ENCODE assay signal across 23 cellular contexts in genomic region chr11:37199082-37199481, GRCh38.
DNase-seq lines count a peak whose midpoint lies in the region; ATAC-seq and TF ChIP-seq lines count a peak whose summit lies in the region.
"Had no signal": no experiment of that assay in that cellular context is flagged by ENCODE, and none has a peak within 500 bp of the region (broad histone marks: within the 10 kb centered on the region; RNA-seq: fewer than 3 reads in every experiment).

No MANE protein-coding gene starts in this region.

- no peak overlapping the region for H2BK120ac ChIP-seq in mesendoderm (ENCODE audit: low read depth, low read length)

- no peak overlapping the region for H3K23ac ChIP-seq in mesendoderm (ENCODE audit: low read length)

- H3K4me1 Mint-ChIP-seq in endodermal cell, result peaks cover 18% of the 10 kb centered on the region
- H3K4me1 Mint-ChIP-seq in progenitor cell of endocrine pancreas (ENCODE audit: low read depth), result peaks cover 29% of the 10 kb centered on the region
- H3K4me1 Mint-ChIP-seq: CD14-positive monocyte; CD8-positive, alpha-beta memory T cell had no signal

- 64% methylated on average over 1 of the region's 1 CpG; no CpG with 5 or more reads in 1 of the 2 experiments for WGBS in endodermal cell (ENCODE audit: insufficient coverage in 1 of 2, insufficient read length in 1 of 2), 2 experiments
- no CpG with 5 or more reads among the region's 1 CpG for WGBS in mesendoderm (ENCODE audit: extremely low coverage, insufficient coverage, low lambda C conversion rate)

- H3K9me3 ChIP-seq in endodermal cell (ENCODE audit: control insufficient read depth, low read length), result peaks cover 23% of the 10 kb centered on the region
- H3K9me3 ChIP-seq: A549; BE2C; BLaER1 treated with 17β-estradiol and CSF1 and Interleukin-3, amounts not matched to agents 10 nM and 100 nM had no signal

- DNase-seq in NCI-H69 (lab: John Stamatoyannopoulos, UW) (peak; percentile 5), endodermal cell (peak; percentile 70), mesendoderm (peak; percentile 73), progenitor cell of endocrine pancreas (ENCODE audit: low spot score, unreplicated experiment) (no peak), HuH-7.5 (ENCODE audit: low spot score) (no peak)
- DNase-seq: 8988T; ACHN; AML-193; BE2C; CD4-positive, alpha-beta T cell; CD8-positive, alpha-beta memory T cell; DMS 273 treated with DMSO at 0.1 percent for 48 hours; DMS79; EL; GF-D8; GM23248; H9 had no signal

- H2BK5ac ChIP-seq in mesendoderm (ENCODE audit: low read length), result no peak overlapping the region

- H4K5ac ChIP-seq in mesendoderm (ENCODE audit: low read length), result no peak overlapping the region

- H3K4ac ChIP-seq in mesendoderm (ENCODE audit: low read depth, low read length), result no peak overlapping the region

- H3K18ac ChIP-seq in mesendoderm (ENCODE audit: low read length), result no peak overlapping the region

- no peak overlapping the region for H3K4me3 Mint-ChIP-seq in endodermal cell
- no peak overlapping the region for H3K4me3 Mint-ChIP-seq in progenitor cell of endocrine pancreas (ENCODE audit: low read depth)
- H3K4me3 Mint-ChIP-seq: CD14-positive monocyte; CD4-positive, alpha-beta T cell; CD8-positive, alpha-beta memory T cell; H9 had no signal

- H3K79me1 ChIP-seq in mesendoderm (ENCODE audit: low read length), result no peaks in the 10 kb centered on the region

- H4K8ac ChIP-seq in mesendoderm (ENCODE audit: low read depth, low read length), result no peak overlapping the region

- H3K27ac ChIP-seq in endodermal cell (ENCODE audit: low read depth, low read length), result no peak overlapping the region
- H3K27ac ChIP-seq in mesendoderm (ENCODE audit: low read depth, low read length), result no peak overlapping the region
- H3K27ac ChIP-seq: A549; BLaER1 treated with 17β-estradiol and CSF1 and Interleukin-3, amounts not matched to agents 10 nM and 100 nM; GM23248 had no signal

- H3K27me3 ChIP-seq in endodermal cell (ENCODE audit: control insufficient read depth, insufficient read depth, low read length, poor library complexity, severe bottlenecking) (no peaks in the 10 kb centered on the region), mesendoderm (ENCODE audit: insufficient read depth, low read length, poor library complexity) (no peaks in the 10 kb centered on the region)
- H3K27me3 ChIP-seq: BE2C; BLaER1 treated with 17β-estradiol and CSF1 and Interleukin-3, amounts not matched to agents 10 nM and 100 nM had no signal

- no peak for ATAC-seq in HG03565 (IDR thresholded peaks at IDR 0.05; ENCODE audit: unreplicated experiment)
- no peak for ATAC-seq in HG02884 (IDR thresholded peaks at IDR 0.05; ENCODE audit: unreplicated experiment)
- ATAC-seq: A549, HCT116 had no signal

- no peak overlapping the region for H3K27ac Mint-ChIP-seq in endodermal cell
- peak overlapping the region; percentile 1 for H3K27ac Mint-ChIP-seq in progenitor cell of endocrine pancreas
- H3K27ac Mint-ChIP-seq: CD14-positive monocyte; CD4-positive, alpha-beta T cell; CD8-positive, alpha-beta memory T cell had no signal

- H3K4me3 ChIP-seq in endodermal cell (ENCODE audit: low read length) (no peak overlapping the region), mesendoderm (ENCODE audit: low read length) (no peak overlapping the region)
- H3K4me3 ChIP-seq: A549; BLaER1 treated with 17β-estradiol and CSF1 and Interleukin-3, amounts not matched to agents 10 nM and 100 nM; GM23248 had no signal

- H3K27me3 Mint-ChIP-seq in endodermal cell (ENCODE audit: insufficient read depth) (peaks cover 8% of the 10 kb centered on the region), progenitor cell of endocrine pancreas (no peaks in the 10 kb centered on the region)
- H3K27me3 Mint-ChIP-seq: CD4-positive, alpha-beta T cell; CD8-positive, alpha-beta memory T cell had no signal

- H3K36me3 ChIP-seq in endodermal cell (ENCODE audit: control insufficient read depth, insufficient read depth, low read length) (no peaks in the 10 kb centered on the region), mesendoderm (ENCODE audit: control insufficient read depth, insufficient read depth, low read length) (no peaks in the 10 kb centered on the region)
- H3K36me3 ChIP-seq: BE2C; BLaER1 treated with 17β-estradiol and CSF1 and Interleukin-3, amounts not matched to agents 10 nM and 100 nM had no signal

- peaks cover 29% of the 10 kb centered on the region for H3K9me3 Mint-ChIP-seq in endodermal cell
- H3K9me3 Mint-ChIP-seq in progenitor cell of endocrine pancreas (ENCODE audit: low read depth), result peaks cover 21% of the 10 kb centered on the region

- no peak overlapping the region for H2AK5ac ChIP-seq in mesendoderm (ENCODE audit: low read length)

- H3K36me3 Mint-ChIP-seq in endodermal cell (ENCODE audit: low read depth), result no peaks in the 10 kb centered on the region
- H3K36me3 Mint-ChIP-seq in progenitor cell of endocrine pancreas (ENCODE audit: insufficient read depth), result peaks cover 7% of the 10 kb centered on the region
- H3K36me3 Mint-ChIP-seq: CD14-positive monocyte had no signal

- H3K56ac ChIP-seq in mesendoderm (ENCODE audit: low read length), result no peak overlapping the region

- no peaks in the 10 kb centered on the region for H3K79me2 ChIP-seq in mesendoderm (ENCODE audit: control insufficient read depth, insufficient read depth, low read length)

- H2BK15ac ChIP-seq in mesendoderm (replicated peaks; ENCODE audit: low read depth), result no peak overlapping the region

- no peak overlapping the region for H3K4me2 ChIP-seq in mesendoderm (ENCODE audit: low read length)
- H3K4me2 ChIP-seq: A549; BLaER1 treated with 17β-estradiol and CSF1 and Interleukin-3, amounts not matched to agents 10 nM and 100 nM had no signal

- no peak overlapping the region for H3K9ac ChIP-seq in endodermal cell (ENCODE audit: extremely low read depth, low read length, poor library complexity, severe bottlenecking)
- no peak overlapping the region for H3K9ac ChIP-seq in mesendoderm (ENCODE audit: low read length)
- H3K9ac ChIP-seq: BLaER1 treated with 17β-estradiol and CSF1 and Interleukin-3, amounts not matched to agents 10 nM and 100 nM; GM23248 had no signal

- H3K4me1 ChIP-seq in endodermal cell (ENCODE audit: control insufficient read depth, insufficient read depth, low read length) (peaks cover 9% of the 10 kb centered on the region), mesendoderm (ENCODE audit: control insufficient read depth, low read depth, low read length) (no peaks in the 10 kb centered on the region)
- H3K4me1 ChIP-seq: A549; BE2C; BLaER1 treated with 17β-estradiol and CSF1 and Interleukin-3, amounts not matched to agents 10 nM and 100 nM had no signal

- no peak for TF ChIP-seq CTCF in endodermal cell (conservative IDR thresholded peaks at IDR 0.05)
- no peak for TF ChIP-seq CTCF in progenitor cell of endocrine pancreas (IDR thresholded peaks at IDR 0.05; ENCODE audit: unreplicated experiment)

Comparison
In these comparisons a context has a peak if more than half of its experiments do, and no peak if none do; other contexts are left out.
1. DNase-seq: peak in NCI-H69 (single experiment), endodermal cell (single experiment) and mesendoderm (single experiment); none in progenitor cell of endocrine pancreas (single experiment) and HuH-7.5 (single experiment).